ENCODE assay signal across 1 cellular context in genomic region chrX:81168391-81168790, GRCh38.
TF ChIP-seq lines count a peak whose summit lies in the region.

No MANE protein-coding gene starts in this region.

TF ChIP-seq in GM12878, 131 proteins besides CTCF, POLR2A, EP300 and RAD21 (continued from another document):
- TF ChIP-seq JUNB (IDR thresholded peaks at IDR 0.05) = 0 out of 2 replicates have a peak, but pooled peaks have one; percentile 17
